35 cellular contexts compared by ENCODE assay signal in the genomic region with DNA sequence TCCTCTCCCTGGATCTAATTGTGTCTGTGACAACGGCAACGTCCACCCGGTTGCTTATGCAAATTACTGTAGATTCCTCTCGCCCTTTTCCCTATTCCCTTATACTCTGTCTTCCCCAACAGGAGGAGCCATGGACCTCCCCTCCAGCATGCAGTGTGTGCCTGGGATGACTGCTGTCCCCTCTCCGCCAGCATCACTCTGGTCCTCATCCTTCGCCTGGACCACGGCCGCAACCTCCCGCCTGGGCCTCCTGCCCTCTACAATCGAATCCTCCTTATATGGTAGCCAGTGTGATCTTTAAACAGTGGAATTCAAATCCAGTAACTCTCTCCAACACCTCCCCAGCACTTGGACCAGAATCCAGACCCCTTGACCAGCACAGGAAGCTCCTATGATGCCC. TPM values are rescaled to one million over a fixed set of nuclear protein-coding genes. Genes with fewer than 3 reads are reported as not detected.
"Had no signal": no experiment of that assay in that cellular context is flagged by ENCODE, and none has a peak within 500 bp of the region (broad histone marks: within the 10 kb centered on the region; RNA-seq: fewer than 3 reads in every experiment).

No MANE protein-coding gene starts in this region.

- H3K4me1 Mint-ChIP-seq: activated B cell treated with CpG ODN at 0.5 μM for 24 hours; activated CD4-positive, alpha-beta memory T cell treated with anti-CD3 and anti-CD28 coated beads, Interleukin-2, amount 10 ng/mL, durations not matched to agents 7 days and 5 days; activated CD4-positive, alpha-beta T cell treated with anti-CD3 and anti-CD28 coated beads for 36 hours; activated CD4-positive, alpha-beta T cell treated with anti-CD3 and anti-CD28 coated beads, Interleukin-2, amount 10 ng/mL, durations not matched to agents 7 days and 5 days; activated CD8-positive, alpha-beta memory T cell treated with anti-CD3 and anti-CD28 coated beads, Interleukin-2, amount 10 ng/mL, durations not matched to agents 7 days and 5 days; activated naive CD4-positive, alpha-beta T cell treated with anti-CD3 and anti-CD28 coated beads, Interleukin-2, amount 10 ng/mL, durations not matched to agents 7 days and 5 days; activated naive CD4-positive, alpha-beta T cell treated with anti-CD3 and anti-CD28 coated beads, Interleukin-2, amount 50 U/mL, for 24 hours; activated naive CD8-positive, alpha-beta T cell treated with anti-CD3 and anti-CD28 coated beads, Interleukin-2, amount 10 ng/mL, durations not matched to agents 7 days and 5 days; activated naive CD8-positive, alpha-beta T cell treated with anti-CD3 and anti-CD28 coated beads, Interleukin-2, amount 50 U/mL, for 24 hours had no signal

- H3K27ac Mint-ChIP-seq: activated B cell treated with CpG ODN at 0.5 μM for 24 hours; activated CD4-positive, alpha-beta memory T cell treated with anti-CD3 and anti-CD28 coated beads, Interleukin-2, amount 10 ng/mL, durations not matched to agents 7 days and 5 days; activated CD4-positive, alpha-beta T cell treated with anti-CD3 and anti-CD28 coated beads for 36 hours; activated CD4-positive, alpha-beta T cell treated with anti-CD3 and anti-CD28 coated beads, Interleukin-2, amount 10 ng/mL, durations not matched to agents 7 days and 5 days; activated CD8-positive, alpha-beta memory T cell treated with anti-CD3 and anti-CD28 coated beads, Interleukin-2, amount 10 ng/mL, durations not matched to agents 7 days and 5 days; activated CD8-positive, alpha-beta T cell treated with anti-CD3 and anti-CD28 coated beads, Interleukin-2, amount 10 ng/mL, durations not matched to agents 7 days and 5 days; activated naive CD4-positive, alpha-beta T cell treated with anti-CD3 and anti-CD28 coated beads, Interleukin-2, amount 10 ng/mL, durations not matched to agents 7 days and 5 days; activated naive CD4-positive, alpha-beta T cell treated with anti-CD3 and anti-CD28 coated beads, Interleukin-2, amount 50 U/mL, for 24 hours; activated naive CD8-positive, alpha-beta T cell; activated naive CD8-positive, alpha-beta T cell treated with anti-CD3 and anti-CD28 coated beads, Interleukin-2, amount 10 ng/mL, durations not matched to agents 7 days and 5 days; activated naive CD8-positive, alpha-beta T cell treated with anti-CD3 and anti-CD28 coated beads, Interleukin-2, amount 50 U/mL, for 24 hours; activated T-cell treated with anti-CD3 and anti-CD28 coated beads, Interleukin-2, amount 50 U/mL, for 24 hours; activated T-helper 2 cell treated with anti-CD3 and anti-CD28 coated beads, Interferon-gamma antibody, Interleukin-2, Interleukin-4, amounts not matched to agents 10 μg/mL and 5 μg/mL and 100 μg/mL, durations not matched to agents 14 hours and 24 hours and 36 hours; T-helper 1 cell treated with Interleukin-12 subunit alpha and Interleukin-12 subunit beta and Interleukin-4 antibody, amounts not matched to agents 30 μg/mL and 1 μg/mL, for 36 hours; T-helper 2 cell treated with Interferon-gamma antibody and Interleukin-4, amounts not matched to agents 5 μg/mL and 100 μg/mL, for 36 hours had no signal

- H3K4me3 Mint-ChIP-seq: activated B cell treated with CpG ODN at 0.5 μM for 24 hours; activated CD4-positive, alpha-beta memory T cell treated with anti-CD3 and anti-CD28 coated beads, Interleukin-2, amount 10 ng/mL, durations not matched to agents 7 days and 5 days; activated CD4-positive, alpha-beta T cell treated with anti-CD3 and anti-CD28 coated beads for 36 hours; activated CD4-positive, alpha-beta T cell treated with anti-CD3 and anti-CD28 coated beads, Interleukin-2, amount 10 ng/mL, durations not matched to agents 7 days and 5 days; activated CD8-positive, alpha-beta memory T cell treated with anti-CD3 and anti-CD28 coated beads, Interleukin-2, amount 10 ng/mL, durations not matched to agents 7 days and 5 days; activated CD8-positive, alpha-beta T cell treated with anti-CD3 and anti-CD28 coated beads, Interleukin-2, amount 10 ng/mL, durations not matched to agents 7 days and 5 days; activated naive CD4-positive, alpha-beta T cell treated with anti-CD3 and anti-CD28 coated beads, Interleukin-2, amount 10 ng/mL, durations not matched to agents 7 days and 5 days; activated naive CD4-positive, alpha-beta T cell treated with anti-CD3 and anti-CD28 coated beads, Interleukin-2, amount 50 U/mL, for 24 hours; activated naive CD8-positive, alpha-beta T cell; activated naive CD8-positive, alpha-beta T cell treated with anti-CD3 and anti-CD28 coated beads, Interleukin-2, amount 10 ng/mL, durations not matched to agents 7 days and 5 days; activated naive CD8-positive, alpha-beta T cell treated with anti-CD3 and anti-CD28 coated beads, Interleukin-2, amount 50 U/mL, for 24 hours; activated T-cell treated with anti-CD3 and anti-CD28 coated beads, Interleukin-2, amount 50 U/mL, for 24 hours; T-helper 1 cell treated with Interleukin-12 subunit alpha and Interleukin-12 subunit beta and Interleukin-4 antibody, amounts not matched to agents 30 μg/mL and 1 μg/mL, for 36 hours; T-helper 2 cell treated with Interferon-gamma antibody and Interleukin-4, amounts not matched to agents 5 μg/mL and 100 μg/mL, for 36 hours had no signal

- H3K36me3 Mint-ChIP-seq: activated naive CD4-positive, alpha-beta T cell treated with anti-CD3 and anti-CD28 coated beads, Interleukin-2, amount 10 ng/mL, durations not matched to agents 7 days and 5 days; activated naive CD4-positive, alpha-beta T cell treated with anti-CD3 and anti-CD28 coated beads, Interleukin-2, amount 50 U/mL, for 24 hours; activated naive CD8-positive, alpha-beta T cell; activated naive CD8-positive, alpha-beta T cell treated with anti-CD3 and anti-CD28 coated beads, Interleukin-2, amount 10 ng/mL, durations not matched to agents 7 days and 5 days had no signal

- H3K4me3 ChIP-seq: body of pancreas, breast epithelium had no signal

- ATAC-seq: activated CD4-positive, alpha-beta T cell treated with anti-CD3 and anti-CD28 coated beads for 36 hours; activated CD8-positive, alpha-beta memory T cell treated with anti-CD3 and anti-CD28 coated beads, Interleukin-2, amount 10 ng/mL, durations not matched to agents 7 days and 5 days; activated CD8-positive, alpha-beta T cell treated with anti-CD3 and anti-CD28 coated beads, Interleukin-2, amount 10 ng/mL, durations not matched to agents 7 days and 5 days; activated naive CD8-positive, alpha-beta T cell treated with anti-CD3 and anti-CD28 coated beads, Interleukin-2, amount 50 U/mL, for 24 hours; body of pancreas had no signal

- H3K4me1 ChIP-seq: body of pancreas, breast epithelium had no signal

- H3K27me3 ChIP-seq: body of pancreas, brain microvascular endothelial cell had no signal

- H3K27ac ChIP-seq: body of pancreas, brain microvascular endothelial cell, breast epithelium, VCaP had no signal

- DNase-seq: activated B cell treated with CpG ODN at 0.5 μM for 24 hours; activated CD4-positive, alpha-beta memory T cell treated with anti-CD3 and anti-CD28 coated beads, Interleukin-2, amount 10 ng/mL, durations not matched to agents 7 days and 5 days; activated CD4-positive, alpha-beta T cell treated with anti-CD3 and anti-CD28 coated beads for 1 hour; activated CD4-positive, alpha-beta T cell treated with anti-CD3 and anti-CD28 coated beads for 36 hours; activated CD4-positive, alpha-beta T cell treated with anti-CD3 and anti-CD28 coated beads for 48 hours; activated CD4-positive, alpha-beta T cell treated with anti-CD3 and anti-CD28 coated beads, Interleukin-2, amount 10 ng/mL, durations not matched to agents 7 days and 5 days; activated CD4-positive, alpha-beta T cell treated with anti-CD3 and anti-CD28 coated beads, Interleukin-2, amount 50 U/mL, for 48 hours; activated CD8-positive, alpha-beta memory T cell treated with anti-CD3 and anti-CD28 coated beads for 24 hours; activated CD8-positive, alpha-beta memory T cell treated with anti-CD3 and anti-CD28 coated beads, Interleukin-2, amount 10 ng/mL, durations not matched to agents 7 days and 5 days; activated CD8-positive, alpha-beta memory T cell treated with anti-CD3 and anti-CD28 coated beads, Interleukin-2, amount 50 U/mL, for 48 hours; activated CD8-positive, alpha-beta T cell treated with anti-CD3 and anti-CD28 coated beads, Interleukin-2, amount 10 ng/mL, durations not matched to agents 7 days and 5 days; activated effector memory CD4-positive, alpha-beta T cell treated with Interleukin-2 at 50 U/mL for 16 hours; activated gamma-delta T cell; activated naive CD4-positive, alpha-beta T cell treated with anti-CD3 and anti-CD28 coated beads, Interleukin-2, amount 10 ng/mL, durations not matched to agents 7 days and 5 days; activated naive CD4-positive, alpha-beta T cell treated with Interleukin-2 at 50 U/mL for 16 hours; activated naive CD8-positive, alpha-beta T cell treated with anti-CD3 and anti-CD28 coated beads, Interleukin-2, amount 10 ng/mL, durations not matched to agents 7 days and 5 days; activated naive CD8-positive, alpha-beta T cell treated with anti-CD3 and anti-CD28 coated beads, Interleukin-2, amount 50 U/mL, for 24 hours; activated T-cell treated with anti-CD3 and anti-CD28 coated beads, Interleukin-2, amount 50 U/mL, for 24 hours; activated T-cell treated with anti-CD3 and anti-CD28 coated beads, Interleukin-2, amount 50 U/mL, for 48 hours; amygdala; anterior cingulate cortex; body of pancreas; brain microvascular endothelial cell; central memory CD4-positive, alpha-beta T cell; T-helper 1 cell; T-helper 2 cell; T-helper 9 cell had no signal

- H3K36me3 ChIP-seq: brain microvascular endothelial cell, breast epithelium had no signal

RNA-seq across cellular contexts. Expression of a gene that starts 30.6 kb away (rescaled TPM):
- total RNA-seq: activated B cell treated with CpG ODN at 0.5 μM for 24 hours; activated CD4-positive, alpha-beta memory T cell treated with anti-CD3 and anti-CD28 coated beads, Interleukin-2, amount 10 ng/mL, durations not matched to agents 7 days and 5 days; activated CD4-positive, alpha-beta T cell treated with anti-CD3 and anti-CD28 coated beads for 36 hours; activated CD4-positive, alpha-beta T cell treated with anti-CD3 and anti-CD28 coated beads, Interleukin-2, amount 10 ng/mL, durations not matched to agents 7 days and 5 days; activated CD8-positive, alpha-beta memory T cell treated with anti-CD3 and anti-CD28 coated beads, Interleukin-2, amount 10 ng/mL, durations not matched to agents 7 days and 5 days; activated CD8-positive, alpha-beta T cell treated with anti-CD3 and anti-CD28 coated beads, Interleukin-2, amount 10 ng/mL, durations not matched to agents 7 days and 5 days; activated naive CD8-positive, alpha-beta T cell treated with anti-CD3 and anti-CD28 coated beads, Interleukin-2, amount 10 ng/mL, durations not matched to agents 7 days and 5 days; activated T-helper 2 cell treated with anti-CD3 and anti-CD28 coated beads, Interferon-gamma antibody, Interleukin-2, Interleukin-4, amounts not matched to agents 10 μg/mL and 5 μg/mL and 100 μg/mL, durations not matched to agents 14 hours and 24 hours and 36 hours; astrocyte had no signal
